In the genomic region with DNA sequence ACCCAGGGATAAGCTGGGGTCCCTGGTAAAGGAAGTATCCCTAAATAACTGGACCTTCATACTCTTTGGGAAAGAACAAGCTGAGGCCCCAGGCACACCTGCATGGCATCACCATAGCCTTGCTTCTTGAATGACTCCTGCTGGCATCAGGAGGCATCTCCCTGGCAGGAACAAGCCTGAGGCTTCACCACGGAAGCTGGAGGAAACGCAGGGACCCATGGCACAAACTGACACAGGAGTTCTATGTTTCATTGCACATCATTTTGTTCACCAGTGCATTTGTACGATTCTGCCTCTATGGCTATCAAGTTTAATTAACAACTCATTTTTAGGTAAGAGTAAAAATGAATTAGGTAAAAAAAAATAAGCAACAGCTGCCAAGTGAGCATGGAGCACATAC, we compare ENCODE assay signal across 12 cellular contexts. TPM values are rescaled to one million over a fixed set of nuclear protein-coding genes. Genes with fewer than 3 reads are reported as not detected.
A peak's percentile ranks its signal among the peaks of the same experiment; 100 is the strongest.
DNase-seq lines count a peak whose midpoint lies in the region; ATAC-seq, FAIRE-seq and TF ChIP-seq lines count a peak whose summit lies in the region.
"Had no signal": no experiment of that assay in that cellular context is flagged by ENCODE, and none has a peak within 500 bp of the region (broad histone marks: within the 10 kb centered on the region; RNA-seq: fewer than 3 reads in every experiment).

No MANE protein-coding gene starts in this region.

- intact Hi-C loops in natural killer cell (cut with micrococcal nuclease), result no loop called here
- intact Hi-C loops in left lung (cut with DNase I), result no loop called here

- H3K27me3 ChIP-seq in astrocyte (ENCODE audit: insufficient read depth, low read length), result no peaks in the 10 kb centered on the region
- no peaks in the 10 kb centered on the region for H3K27me3 ChIP-seq in left lung
- H3K27me3 ChIP-seq: SJCRH30 had no signal

- no peak for TF ChIP-seq CTCF in astrocyte (IDR thresholded peaks at IDR 0.05; ENCODE audit: insufficient read depth, low read depth, low read length)
- no peak for TF ChIP-seq CTCF in natural killer cell (IDR thresholded peaks at IDR 0.05)
- TF ChIP-seq CTCF in left lung (IDR thresholded peaks at IDR 0.05), result no peak

- no peak for ATAC-seq in stimulated activated naive CD8-positive, alpha-beta T cell treated with anti-CD3 and anti-CD28 coated beads, Interleukin-15, amount 100 ng/mL, for 72 hours
- no peak for ATAC-seq in naive B cell (ENCODE audit: low read depth in 2 of 2)
- no peak for ATAC-seq in natural killer cell
- ATAC-seq in left lung, result no peak

- H3K27me3 Mint-ChIP-seq in stimulated activated naive CD8-positive, alpha-beta T cell treated with anti-CD3 and anti-CD28 coated beads, Interleukin-15, Interleukin-2, amounts not matched to agents 100 ng/mL and 50 ng/mL, for 24 hours, result no peaks in the 10 kb centered on the region
- no peaks in the 10 kb centered on the region for H3K27me3 Mint-ChIP-seq in stimulated activated naive CD8-positive, alpha-beta T cell treated with anti-CD3 and anti-CD28 coated beads, Interleukin-15, amount 100 ng/mL, for 72 hours
- H3K27me3 Mint-ChIP-seq in astrocyte (ENCODE audit: low read depth, unreplicated experiment) (no peaks in the 10 kb centered on the region), naive B cell (no peaks in the 10 kb centered on the region), natural killer cell (ENCODE audit: low read depth in 2 of 2) (no peaks in the 10 kb centered on the region)

- FAIRE-seq in astrocyte (lab: Jason Lieb, UNC), result no peak

- H3K4me3 ChIP-seq in astrocyte (ENCODE audit: insufficient read depth, low read depth, low read length) (no peak overlapping the region), left lung (no peak overlapping the region)

- no peaks in the 10 kb centered on the region for H3K36me3 Mint-ChIP-seq in stimulated activated naive CD8-positive, alpha-beta T cell treated with anti-CD3 and anti-CD28 coated beads, Interleukin-15, Interleukin-2, amounts not matched to agents 100 ng/mL and 50 ng/mL, for 24 hours (ENCODE audit: low read depth)
- H3K36me3 Mint-ChIP-seq in astrocyte (ENCODE audit: low read depth, unreplicated experiment), result no peaks in the 10 kb centered on the region
- H3K36me3 Mint-ChIP-seq in naive B cell, result no peaks in the 10 kb centered on the region
- no peaks in the 10 kb centered on the region for H3K36me3 Mint-ChIP-seq in natural killer cell

- H3K9me3 Mint-ChIP-seq in stimulated activated naive CD8-positive, alpha-beta T cell treated with anti-CD3 and anti-CD28 coated beads, Interleukin-15, Interleukin-2, amounts not matched to agents 100 ng/mL and 50 ng/mL, for 24 hours, result no peaks in the 10 kb centered on the region
- no peaks in the 10 kb centered on the region for H3K9me3 Mint-ChIP-seq in stimulated activated naive CD8-positive, alpha-beta T cell treated with anti-CD3 and anti-CD28 coated beads, Interleukin-15, amount 100 ng/mL, for 72 hours
- H3K9me3 Mint-ChIP-seq in astrocyte (ENCODE audit: unreplicated experiment) (no peaks in the 10 kb centered on the region), naive B cell (no peaks in the 10 kb centered on the region), natural killer cell (no peaks in the 10 kb centered on the region)
- H3K9me3 Mint-ChIP-seq: nephron progenitor cell had no signal

- H3K27ac ChIP-seq in astrocyte (ENCODE audit: low read depth, low read length), result peak overlapping the region; percentile 81
- H3K27ac ChIP-seq in left lung, result peak overlapping the region in 1 of 2 donors; percentile 55
- H3K27ac ChIP-seq: SJCRH30 had no signal

- no peaks in the 10 kb centered on the region for H3K36me3 ChIP-seq in astrocyte (ENCODE audit: insufficient read depth, low read length)
- no peaks in the 10 kb centered on the region for H3K36me3 ChIP-seq in left lung
- H3K36me3 ChIP-seq: SJCRH30 had no signal

- no peak for DNase-seq in stimulated activated naive CD8-positive, alpha-beta T cell treated with anti-CD3 and anti-CD28 coated beads, Interleukin-15, amount 100 ng/mL, for 72 hours
- DNase-seq in astrocyte (ENCODE audit: low read depth) (no peak), naive B cell (no peak), natural killer cell (no peak), left lung (no peak), GF-D8 (lab: John Stamatoyannopoulos, UW) (no peak)
- no peak for DNase-seq in activated T-cell treated with anti-CD3 and anti-CD28 coated beads, Interleukin-2, amount 50 U/mL, for 48 hours
- DNase-seq: NCI-H526 treated with DMSO at 0.1 percent for 48 hours had no signal

- H2AFZ ChIP-seq in astrocyte (ENCODE audit: low read depth, low read length), result no peak overlapping the region

- H3K4me3 Mint-ChIP-seq in stimulated activated naive CD8-positive, alpha-beta T cell treated with anti-CD3 and anti-CD28 coated beads, Interleukin-15, Interleukin-2, amounts not matched to agents 100 ng/mL and 50 ng/mL, for 24 hours, result peak overlapping the region; percentile 70
- no peak overlapping the region for H3K4me3 Mint-ChIP-seq in stimulated activated naive CD8-positive, alpha-beta T cell treated with anti-CD3 and anti-CD28 coated beads, Interleukin-15, amount 100 ng/mL, for 72 hours
- H3K4me3 Mint-ChIP-seq in astrocyte (ENCODE audit: unreplicated experiment) (no peak overlapping the region), naive B cell (peak overlapping the region in 5 of 8 donors; percentile 79 to 96 (median 92)), natural killer cell (no peak overlapping the region)

- no peak overlapping the region for H3K27ac Mint-ChIP-seq in stimulated activated naive CD8-positive, alpha-beta T cell treated with anti-CD3 and anti-CD28 coated beads, Interleukin-15, Interleukin-2, amounts not matched to agents 100 ng/mL and 50 ng/mL, for 24 hours
- no peak overlapping the region for H3K27ac Mint-ChIP-seq in stimulated activated naive CD8-positive, alpha-beta T cell treated with anti-CD3 and anti-CD28 coated beads, Interleukin-15, amount 100 ng/mL, for 72 hours
- H3K27ac Mint-ChIP-seq in astrocyte (ENCODE audit: unreplicated experiment) (no peak overlapping the region), naive B cell (peak overlapping the region in 2 of 6 donors; percentile 94 to 98), natural killer cell (peak overlapping the region in 1 of 2 donors; percentile 60)

- no peaks in the 10 kb centered on the region for H3K79me2 ChIP-seq in astrocyte (ENCODE audit: insufficient read depth, low read length)

- peak overlapping the region; percentile 82 for H3K9ac ChIP-seq in astrocyte (ENCODE audit: low read length)

- no peaks in the 10 kb centered on the region for H3K9me3 ChIP-seq in astrocyte (ENCODE audit: insufficient read depth, low read depth, low read length)
- H3K9me3 ChIP-seq in left lung, result no peaks in the 10 kb centered on the region
- H3K9me3 ChIP-seq: SJCRH30 had no signal

- H4K20me1 ChIP-seq in astrocyte (ENCODE audit: insufficient read depth, low read length), result no peaks in the 10 kb centered on the region

- H3K4me1 ChIP-seq in astrocyte (ENCODE audit: insufficient read depth, low read length), result peaks cover 8% of the 10 kb centered on the region
- H3K4me1 ChIP-seq in left lung, result peaks cover 4 to 17% of the 10 kb centered on the region in 2 donors
- H3K4me1 ChIP-seq: SJCRH30 had no signal

- peaks cover 34% of the 10 kb centered on the region for H3K4me1 Mint-ChIP-seq in stimulated activated naive CD8-positive, alpha-beta T cell treated with anti-CD3 and anti-CD28 coated beads, Interleukin-15, Interleukin-2, amounts not matched to agents 100 ng/mL and 50 ng/mL, for 24 hours (ENCODE audit: low read depth)
- H3K4me1 Mint-ChIP-seq in stimulated activated naive CD8-positive, alpha-beta T cell treated with anti-CD3 and anti-CD28 coated beads, Interleukin-15, amount 100 ng/mL, for 72 hours, result peaks cover 23% of the 10 kb centered on the region
- H3K4me1 Mint-ChIP-seq in astrocyte (ENCODE audit: low read depth, unreplicated experiment), result peaks cover 9% of the 10 kb centered on the region
- peaks cover 26 to 42% (median 42%) of the 10 kb centered on the region in 3 donors for H3K4me1 Mint-ChIP-seq in naive B cell
- peaks cover 12 to 13% of the 10 kb centered on the region in 2 donors for H3K4me1 Mint-ChIP-seq in natural killer cell

- peak overlapping the region; percentile 82 for H3K4me2 ChIP-seq in astrocyte (ENCODE audit: low read length)

RNA-seq across cellular contexts. Expression of a gene that starts 0.6 kb away (rescaled TPM):
- total RNA-seq in astrocyte (0.19 and 0.27 TPM in 2 replicates), natural killer cell (under 1 TPM in 2 of 3 donors, not detected in 1; 0.14 to 0.18 TPM), left lung (1 to 10 TPM; 1.3 to 1.5 TPM)
- polyA plus RNA-seq in naive B cell (ENCODE audit: low read depth in 6 of 6), result 1 to 10 TPM in 5 of 6 donors, under 1 TPM in 1; 0.10 to 3.8 (median 3.0) TPM
- total RNA-seq: HT-29 had no signal

Comparison
In these comparisons a context has a peak if more than half of its experiments do, and no peak if none do; other contexts are left out.
1. H3K4me3 Mint-ChIP-seq: peak in stimulated activated naive CD8-positive, alpha-beta T cell treated with anti-CD3 and anti-CD28 coated beads, Interleukin-15, Interleukin-2, amounts not matched to agents 100 ng/mL and 50 ng/mL, for 24 hours (single experiment) and naive B cell (5 of 8); none in stimulated activated naive CD8-positive, alpha-beta T cell treated with anti-CD3 and anti-CD28 coated beads, Interleukin-15, amount 100 ng/mL, for 72 hours (0 of 2), astrocyte (single experiment) and natural killer cell (single experiment).